In genomic region chr2:150013011-150013410, GRCh38 we compare ENCODE assay signal across 3 cellular contexts.
TF ChIP-seq lines count a peak whose summit lies in the region.

No MANE protein-coding gene starts in this region.

TF ChIP-seq in SK-N-SH treated with all-trans-retinoic acid at 6 μM for 48 hours, 23 proteins besides CTCF, POLR2A, EP300 and RAD21 (continued from another document):
- TF ChIP-seq POU6F1 (CRISPR knock-in tag; IDR thresholded peaks at IDR 0.05; ENCODE audit: borderline replicate concordance, low read depth) = no peak
- no peak for TF ChIP-seq TCF4 (CRISPR knock-in tag; IDR thresholded peaks at IDR 0.05; ENCODE audit: borderline replicate concordance)
- no peak for TF ChIP-seq ZNF8 (CRISPR knock-in tag; IDR thresholded peaks at IDR 0.05)
- no peak for TF ChIP-seq ZFP30 (CRISPR knock-in tag; IDR thresholded peaks at IDR 0.05)
- TF ChIP-seq PATZ1 (CRISPR knock-in tag; IDR thresholded peaks at IDR 0.05; ENCODE audit: borderline replicate concordance) = no peak
- no peak for TF ChIP-seq ZC3H10 (CRISPR knock-in tag; IDR thresholded peaks at IDR 0.05)
- TF ChIP-seq CREB5 (CRISPR knock-in tag; IDR thresholded peaks at IDR 0.05; ENCODE audit: low read depth) = no peak
- TF ChIP-seq ISL1 (CRISPR knock-in tag; IDR thresholded peaks at IDR 0.05) = no peak
- no peak for TF ChIP-seq ARNTL (CRISPR knock-in tag; IDR thresholded peaks at IDR 0.05; ENCODE audit: borderline replicate concordance, low read depth)
- TF ChIP-seq TOX (CRISPR knock-in tag; IDR thresholded peaks at IDR 0.05; ENCODE audit: borderline replicate concordance) = no peak

TF ChIP-seq in SK-N-SH, 30 proteins besides CTCF, POLR2A, EP300 and RAD21 (continued from another document):
- TF ChIP-seq RXRA (IDR thresholded peaks at IDR 0.05; ENCODE audit: borderline replicate concordance, low read depth) (no peak), USF2 (IDR thresholded peaks at IDR 0.05; ENCODE audit: borderline replicate concordance, low read depth, low read length) (no peak), RCOR1 (IDR thresholded peaks at IDR 0.05; ENCODE audit: low read length) (no peak)

TF ChIP-seq in WTC11, 78 proteins besides CTCF, POLR2A, EP300 and RAD21:
- TF ChIP-seq FOXP4 (CRISPR knock-in tag; IDR thresholded peaks at IDR 0.05) (no peak), ZMAT4 (CRISPR knock-in tag; IDR thresholded peaks at IDR 0.05) (no peak), ZNF121 (CRISPR knock-in tag; IDR thresholded peaks at IDR 0.05) (no peak), TP53 (CRISPR knock-in tag; IDR thresholded peaks at IDR 0.05) (no peak), TEAD1 (CRISPR knock-in tag; IDR thresholded peaks at IDR 0.05) (no peak), E2F5 (CRISPR knock-in tag; IDR thresholded peaks at IDR 0.05) (no peak), CDX4 (CRISPR knock-in tag; IDR thresholded peaks at IDR 0.05; ENCODE audit: borderline replicate concordance) (no peak), PREB (CRISPR knock-in tag; IDR thresholded peaks at IDR 0.05; ENCODE audit: borderline replicate concordance) (no peak), RORB (CRISPR knock-in tag; IDR thresholded peaks at IDR 0.05) (no peak), NR2C2 (CRISPR knock-in tag; IDR thresholded peaks at IDR 0.05) (no peak), SP1 (CRISPR knock-in tag; conservative IDR thresholded peaks at IDR 0.05) (no peak), ATF6 (CRISPR knock-in tag; IDR thresholded peaks at IDR 0.05) (no peak), ZSCAN18 (CRISPR knock-in tag; IDR thresholded peaks at IDR 0.05) (no peak), NFE2L1 (CRISPR knock-in tag; IDR thresholded peaks at IDR 0.05) (no peak), ZNF396 (CRISPR knock-in tag; IDR thresholded peaks at IDR 0.05; ENCODE audit: borderline replicate concordance) (no peak), AR (CRISPR knock-in tag; IDR thresholded peaks at IDR 0.05) (no peak), NFYB (CRISPR knock-in tag; conservative IDR thresholded peaks at IDR 0.05; ENCODE audit: low read depth) (no peak), NR3C1 (CRISPR knock-in tag; conservative IDR thresholded peaks at IDR 0.05; ENCODE audit: low read depth) (no peak), CBFB (CRISPR knock-in tag; IDR thresholded peaks at IDR 0.05; ENCODE audit: low read depth) (no peak), GABPB1 (CRISPR knock-in tag; IDR thresholded peaks at IDR 0.05) (no peak)
